In the genomic region with DNA sequence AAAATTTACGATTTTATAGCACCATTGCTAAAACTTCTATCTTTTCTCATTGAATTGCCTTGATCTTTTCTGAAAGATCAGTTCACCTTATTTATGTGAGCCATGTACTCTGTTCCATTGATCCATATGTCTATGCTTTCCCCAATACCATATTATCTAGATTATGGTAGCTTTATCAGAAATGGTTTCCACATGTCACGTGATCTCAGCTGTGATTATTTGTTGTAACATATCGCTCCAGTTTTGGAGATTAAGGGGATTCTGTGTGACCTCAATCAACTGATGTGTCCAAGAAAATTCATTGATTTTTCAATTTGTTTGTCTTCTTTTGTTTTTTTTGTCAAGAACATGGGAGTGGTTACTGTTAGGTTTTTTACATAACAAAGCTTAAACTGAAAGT, we compare ENCODE assay signal across 34 cellular contexts.
"Had no signal": no experiment of that assay in that cellular context is flagged by ENCODE, and none has a peak within 500 bp of the region (broad histone marks: within the 10 kb centered on the region; RNA-seq: fewer than 3 reads in every experiment).

No MANE protein-coding gene starts in this region.

- H3K9me3 ChIP-seq: ascending aorta, body of pancreas, breast epithelium had no signal

- FAIRE-seq: astrocyte, bronchial epithelial cell had no signal

- H3K4me3 ChIP-seq: adrenal gland, ascending aorta, body of pancreas, breast epithelium, cardiac muscle cell had no signal

- H3K36me3 ChIP-seq: adrenal gland, ascending aorta, brain microvascular endothelial cell, breast epithelium, cardiac muscle cell had no signal

- H3K4me1 ChIP-seq: adrenal gland, ascending aorta, body of pancreas, breast epithelium had no signal

- DNase-seq: activated effector memory CD4-positive, alpha-beta T cell treated with anti-CD3 and anti-CD28 coated beads, Interleukin-2, amount 50 U/mL, for 16 hours; activated effector memory CD4-positive, alpha-beta T cell treated with Interleukin-2 at 50 U/mL for 16 hours; activated gamma-delta T cell; activated gamma-delta T cell treated with Interleukin-2 at 50 U/mL for 16 hours; activated naive CD4-positive, alpha-beta T cell; activated naive CD4-positive, alpha-beta T cell treated with anti-CD3 and anti-CD28 coated beads for 36 hours; activated naive CD4-positive, alpha-beta T cell treated with anti-CD3 and anti-CD28 coated beads, Interleukin-2, amount 10 ng/mL, durations not matched to agents 7 days and 5 days; activated naive CD4-positive, alpha-beta T cell treated with anti-CD3 and anti-CD28 coated beads, Interleukin-2, amount 50 U/mL, for 16 hours; activated naive CD4-positive, alpha-beta T cell treated with Interleukin-2 at 50 U/mL for 16 hours; activated naive CD8-positive, alpha-beta T cell treated with anti-CD3 and anti-CD28 coated beads for 36 hours; activated naive CD8-positive, alpha-beta T cell treated with anti-CD3 and anti-CD28 coated beads, Interleukin-2, amount 10 ng/mL, durations not matched to agents 7 days and 5 days; activated naive CD8-positive, alpha-beta T cell treated with anti-CD3 and anti-CD28 coated beads, Interleukin-2, amount 50 U/mL, for 24 hours; activated T-cell treated with anti-CD3 and anti-CD28 coated beads, Interleukin-2, amount 50 U/mL, for 1 hour; activated T-cell treated with anti-CD3 and anti-CD28 coated beads, Interleukin-2, amount 50 U/mL, for 24 hours; activated T-cell treated with anti-CD3 and anti-CD28 coated beads, Interleukin-2, amount 50 U/mL, for 4 hours; activated T-cell treated with anti-CD3 and anti-CD28 coated beads, Interleukin-2, amount 50 U/mL, for 48 hours; activated T-cell treated with anti-CD3 and anti-CD28 coated beads, Interleukin-2, amount 50 U/mL, for 72 hours; adrenal gland; amniotic stem cell; amygdala; anterior cingulate cortex; aorta; body of pancreas; brain microvascular endothelial cell; caudate nucleus; central memory CD4-positive, alpha-beta T cell; cerebellar nuclear complex had no signal

- ATAC-seq: activated naive CD4-positive, alpha-beta T cell treated with anti-CD3 and anti-CD28 coated beads, Interleukin-2, amount 50 U/mL, for 72 hours; activated naive CD8-positive, alpha-beta T cell treated with anti-CD3 and anti-CD28 coated beads, Interleukin-2, amount 50 U/mL, for 24 hours; activated T-cell treated with anti-CD3 and anti-CD28 coated beads, Interleukin-2, amount 50 U/mL, for 4 hours; activated T-cell treated with anti-CD3 and anti-CD28 coated beads, Interleukin-2, amount 50 U/mL, for 72 hours; activated T-helper 17 cell treated with anti-CD3 and anti-CD28 coated beads, Interleukin-2, amount 50 U/mL, for 72 hours; body of pancreas had no signal

- H3K27me3 ChIP-seq: adrenal gland, ascending aorta, body of pancreas, brain microvascular endothelial cell, breast epithelium, cardiac muscle cell had no signal

- H3K27ac ChIP-seq: adrenal gland, ascending aorta, body of pancreas, brain microvascular endothelial cell, breast epithelium, cardiac muscle cell had no signal
